Comparison of ENCODE assay signal across 9 cellular contexts in genomic region chr6:38105066-38105465, GRCh38.
"Had no signal": no experiment of that assay in that cellular context is flagged by ENCODE, and none has a peak within 500 bp of the region (broad histone marks: within the 10 kb centered on the region; RNA-seq: fewer than 3 reads in every experiment).

No MANE protein-coding gene starts in this region.

- H3K9me3 Mint-ChIP-seq: GM23338, H9 had no signal

- H3K4me3 Mint-ChIP-seq: GM23338, H9 had no signal

- H2AFZ ChIP-seq: GM23338 had no signal

- H3K4me1 Mint-ChIP-seq: GM23338, H9 had no signal

- H3K27ac Mint-ChIP-seq: GM23338 had no signal

- H3K4me2 ChIP-seq: GM23338 had no signal

- H3K4me3 ChIP-seq: GM23338, K562 had no signal

- FAIRE-seq: H1, H54, HTR-8/SVneo, K562 had no signal

- DNase-seq: H9, HCEC 1CT, IMR-90, KG1 had no signal
